In the genomic region with DNA sequence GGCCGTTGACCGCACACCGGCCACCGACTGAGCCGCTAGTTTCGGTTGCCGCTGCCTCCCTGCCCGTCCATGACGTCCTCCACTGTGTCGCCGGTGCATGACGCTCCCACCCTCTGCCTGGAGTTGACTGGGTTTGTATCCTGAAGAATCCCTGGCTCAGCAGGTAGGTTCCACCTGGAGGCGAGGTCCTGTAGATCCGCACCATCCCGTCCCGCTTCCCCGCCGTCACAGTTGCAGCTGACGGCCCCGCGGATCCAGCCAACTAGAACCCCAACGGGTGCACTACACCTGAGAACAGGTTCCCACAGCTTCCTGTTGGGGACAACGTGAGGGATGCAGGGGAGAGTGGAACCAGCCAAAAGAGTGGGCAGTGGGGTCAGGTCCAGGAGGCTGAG, we compare ENCODE assay signal across 8 cellular contexts. TPM values are rescaled to one million over a fixed set of nuclear protein-coding genes. Genes with fewer than 3 reads are reported as not detected.
DNase-seq lines count a peak whose midpoint lies in the region; ATAC-seq lines count a peak whose summit lies in the region.

No MANE protein-coding gene starts in this region.

- peaks cover 0 to 25% (median 17%) of the 10 kb centered on the region in 5 donors for H3K36me3 ChIP-seq in subcutaneous abdominal adipose tissue (ENCODE audit: control insufficient read depth in 5 of 5, insufficient read depth in 5 of 5, low read length in 5 of 5)

- H3K9me3 ChIP-seq in iPS-18c (ENCODE audit: control insufficient read depth, insufficient read depth, low read length) (no peaks in the 10 kb centered on the region), subcutaneous abdominal adipose tissue (ENCODE audit: control insufficient read depth in 5 of 5, low read length in 5 of 5) (no peaks in the 10 kb centered on the region)

- H3K27ac Mint-ChIP-seq in activated T-helper 17 cell treated with anti-CD3 and anti-CD28 coated beads, Interleukin-2, amount 50 U/mL, for 72 hours: peak overlapping the region; percentile 95

- peaks cover 74% of the 10 kb centered on the region for H3K36me3 Mint-ChIP-seq in activated T-helper 17 cell treated with anti-CD3 and anti-CD28 coated beads, Interleukin-2, amount 50 U/mL, for 72 hours (ENCODE audit: low read depth)

- H3K4me1 ChIP-seq in subcutaneous abdominal adipose tissue (ENCODE audit: control insufficient read depth in 5 of 5, insufficient read depth in 5 of 5, low read length in 5 of 5): peaks cover 10 to 41% (median 37%) of the 10 kb centered on the region in 5 donors

- no peaks in the 10 kb centered on the region for H3K27me3 Mint-ChIP-seq in activated T-helper 17 cell treated with anti-CD3 and anti-CD28 coated beads, Interleukin-2, amount 50 U/mL, for 72 hours

- peaks cover 29% of the 10 kb centered on the region for H3K4me1 Mint-ChIP-seq in activated T-helper 17 cell treated with anti-CD3 and anti-CD28 coated beads, Interleukin-2, amount 50 U/mL, for 72 hours

- H3K4me3 ChIP-seq in iPS-18c (ENCODE audit: insufficient read depth, low read depth, low read length): peak overlapping the region; percentile 91
- peak overlapping the region; percentile 57 to 91 (median 82) for H3K4me3 ChIP-seq in subcutaneous abdominal adipose tissue (ENCODE audit: low read depth in 1 of 5, low read length in 5 of 5)

- H3K9ac ChIP-seq in subcutaneous abdominal adipose tissue (ENCODE audit: low read length in 5 of 5): peak overlapping the region; percentile 50 to 95 (median 87)

- DNase-seq in NCI-H187 (lab: John Stamatoyannopoulos, UW): no peak

- no peaks in the 10 kb centered on the region for H3K9me3 Mint-ChIP-seq in activated T-helper 17 cell treated with anti-CD3 and anti-CD28 coated beads, Interleukin-2, amount 50 U/mL, for 72 hours

- H3K27me3 ChIP-seq in subcutaneous abdominal adipose tissue (ENCODE audit: control insufficient read depth in 5 of 5, insufficient read depth in 4 of 5, low read length in 5 of 5): peaks cover 0 to 3% (median 0%) of the 10 kb centered on the region in 5 donors

- H3K27ac ChIP-seq in subcutaneous abdominal adipose tissue (ENCODE audit: low read depth, low read length): peak overlapping the region; percentile 79

- peak overlapping the region; percentile 99 for H3K4me3 Mint-ChIP-seq in activated T-helper 17 cell treated with anti-CD3 and anti-CD28 coated beads, Interleukin-2, amount 50 U/mL, for 72 hours

- ATAC-seq in GM19023 (IDR thresholded peaks at IDR 0.05; ENCODE audit: unreplicated experiment) (peak; percentile 6), HG03064 (IDR thresholded peaks at IDR 0.05; ENCODE audit: low read depth, unreplicated experiment) (peak; percentile 1), GM21825 (IDR thresholded peaks at IDR 0.05; ENCODE audit: unreplicated experiment) (no peak), GM21381 (IDR thresholded peaks at IDR 0.05; ENCODE audit: unreplicated experiment) (no peak)
- peak; percentile 22 for ATAC-seq in activated T-helper 17 cell treated with anti-CD3 and anti-CD28 coated beads, Interleukin-2, amount 50 U/mL, for 72 hours (replicated peaks)

RNA-seq across cellular contexts. Expression of gene SLBP, which starts 0.9 kb away (rescaled TPM):
- 100 to 1,000 TPM in 1 of 2 donors, 10 to 100 TPM in 1; 68.2 to 132 TPM for total RNA-seq in activated T-helper 17 cell treated with anti-CD3 and anti-CD28 coated beads, Interleukin-2, amount 50 U/mL, for 72 hours

RNA-seq across cellular contexts. Expression of gene TMEM129, which starts 8.1 kb away (rescaled TPM):
- total RNA-seq in activated T-helper 17 cell treated with anti-CD3 and anti-CD28 coated beads, Interleukin-2, amount 50 U/mL, for 72 hours: 10 to 100 TPM; 15.7 to 16.0 TPM

RNA-seq across cellular contexts. Expression of gene TACC3, which starts 8.3 kb away (rescaled TPM):
- total RNA-seq in activated T-helper 17 cell treated with anti-CD3 and anti-CD28 coated beads, Interleukin-2, amount 50 U/mL, for 72 hours: 100 to 1,000 TPM; 151 to 204 TPM

RNA-seq across cellular contexts. Expression of gene FAM53A, which starts 28.9 kb away (rescaled TPM):
- total RNA-seq in activated T-helper 17 cell treated with anti-CD3 and anti-CD28 coated beads, Interleukin-2, amount 50 U/mL, for 72 hours: 1 to 10 TPM; 1.8 to 2.6 TPM

Comparison
In these comparisons a context has a peak if more than half of its experiments do, and no peak if none do; other contexts are left out.
1. ATAC-seq: peak in GM19023 (single experiment), HG03064 (single experiment) and activated T-helper 17 cell treated with anti-CD3 and anti-CD28 coated beads, Interleukin-2, amount 50 U/mL, for 72 hours (single experiment); none in GM21825 (single experiment) and GM21381 (single experiment).